8 cellular contexts compared by ENCODE assay signal in the genomic region with DNA sequence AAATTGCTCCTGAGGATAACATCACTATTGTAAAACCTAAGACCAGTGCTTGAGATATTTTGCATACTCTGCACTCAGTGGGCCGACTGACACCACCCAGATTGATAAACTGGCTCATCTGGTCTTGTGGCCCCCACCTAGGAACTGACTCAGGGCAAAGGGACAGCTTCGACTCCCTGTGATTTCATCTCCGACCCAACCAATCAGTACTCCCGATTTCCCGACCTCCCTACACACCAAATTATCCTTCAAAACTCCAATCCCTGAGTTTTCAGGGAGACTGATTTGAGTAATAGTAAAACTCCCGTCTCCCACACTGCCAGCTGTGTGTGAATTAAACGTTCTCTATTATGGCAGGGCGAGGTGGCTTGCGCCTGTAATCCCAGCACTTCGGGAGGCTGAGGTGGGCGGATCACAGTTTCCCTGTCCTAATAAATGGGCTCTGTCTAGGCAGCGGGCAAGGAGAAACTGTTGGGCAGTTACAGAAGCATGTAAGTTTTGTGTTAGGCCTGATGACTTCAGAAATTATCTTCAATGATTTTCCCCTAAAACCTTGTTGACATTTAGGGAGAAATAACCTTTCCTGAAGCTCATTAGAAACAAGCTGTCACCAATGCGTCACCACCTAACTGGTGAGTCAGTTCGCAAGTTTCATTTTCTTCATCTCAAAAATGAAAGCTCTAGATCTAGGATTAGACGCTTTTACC. TPM values are rescaled to one million over a fixed set of nuclear protein-coding genes. Genes with fewer than 3 reads are reported as not detected.
A peak's percentile ranks its signal among the peaks of the same experiment; 100 is the strongest.
DNase-seq lines count a peak whose midpoint lies in the region; FAIRE-seq and TF ChIP-seq lines count a peak whose summit lies in the region.

No MANE protein-coding gene starts in this region.

- no peaks in the 10 kb centered on the region for H3K36me3 ChIP-seq in H1 (ENCODE audit: control insufficient read depth in 2 of 4, insufficient read depth in 4 of 4, low read length in 3 of 4)
- H3K36me3 ChIP-seq in neutrophil: no peaks in the 10 kb centered on the region
- no peaks in the 10 kb centered on the region for H3K36me3 ChIP-seq in brain microvascular endothelial cell (replicated peaks)

- H2BK12ac ChIP-seq in H1 (ENCODE audit: low read depth, low read length): peak overlapping the region; percentile 40; the same call in 1 of the 2 replicates

- 42% methylated on average over 15 of the region's 15 CpGs; no CpG with 5 or more reads in 1 of the 2 experiments for WGBS in H1 (ENCODE audit: extremely low coverage in 1 of 2, insufficient coverage in 1 of 2, insufficient read length in 1 of 2, insufficient replicate concordance in 2 of 2, low coverage in 1 of 2, low lambda C conversion rate in 2 of 2, missing lambda C conversion rate in 1 of 2), 2 experiments

- H3K4me3 ChIP-seq in H1 (ENCODE audit: extremely low read depth in 1 of 4, insufficient read depth in 2 of 4, low read depth in 3 of 4, low read length in 4 of 4): peak overlapping the region; percentile 18 to 53 (median 28); a peak in 5 of 8 replicates
- no peak overlapping the region for H3K4me3 ChIP-seq in neutrophil (ENCODE audit: low read depth in 1 of 2, low read length in 1 of 2)
- H3K4me3 ChIP-seq in brain microvascular endothelial cell (ENCODE audit: low read depth, low read length): no peak overlapping the region

- H3K79me1 ChIP-seq in H1 (ENCODE audit: low read depth, low read length): no peaks in the 10 kb centered on the region

- no peak overlapping the region for H3K14ac ChIP-seq in H1 (ENCODE audit: insufficient read length)

- peak overlapping the region; percentile 93 for H2AFZ ChIP-seq in H1 (ENCODE audit: low read length)

- H2BK20ac ChIP-seq in H1 (ENCODE audit: low read length): peak overlapping the region; percentile 84; the same call in 1 of the 2 replicates

- no peak overlapping the region for H3K56ac ChIP-seq in H1 (replicated peaks; ENCODE audit: insufficient read length, low read depth, low read length)

- FAIRE-seq in GM12892 (lab: Jason Lieb, UNC) (peak; percentile 14), H1 (lab: Jason Lieb, UNC) (no peak)

- H3K9me3 ChIP-seq in H1 (ENCODE audit: insufficient read depth in 2 of 2, low read depth in 1 of 2, low read length in 1 of 2) (no peaks in the 10 kb centered on the region), neutrophil (no peaks in the 10 kb centered on the region)

- no peak overlapping the region for H4K8ac ChIP-seq in H1 (ENCODE audit: extremely low read depth, insufficient read depth, low read length)

- H2BK5ac ChIP-seq in H1 (ENCODE audit: low read depth, low read length): peak overlapping the region; percentile 79

- in situ Hi-C loops in SK-MEL-5 (cut with HindIII; ENCODE audit: low pct_unique_long_range_greater_than_20kb, low sequenced_read_pairs): no loop called here
- in situ Hi-C loops in brain microvascular endothelial cell (cut with HindIII; ENCODE audit: low pct_ligation_motif_present, low sequenced_read_pairs): no loop called here

- no peaks in the 10 kb centered on the region for H3K79me2 ChIP-seq in H1 (ENCODE audit: control insufficient read depth in 1 of 2, insufficient read depth in 2 of 2, low read length in 2 of 2)

- H3K4me2 ChIP-seq in H1 (ENCODE audit: insufficient read depth in 1 of 2, low read depth in 2 of 2, low read length in 2 of 2): peak overlapping the region; percentile 61 to 95

- H2AK5ac ChIP-seq in H1 (ENCODE audit: low read depth, low read length): no peak overlapping the region

- no peaks in the 10 kb centered on the region for H4K20me1 ChIP-seq in H1 (replicated peaks in 1 of 2; ENCODE audit: control insufficient read depth in 1 of 2, insufficient read depth in 2 of 2, low read length in 2 of 2)

- H3K27ac ChIP-seq in H1 (ENCODE audit: low read depth, low read length) (peak overlapping the region; percentile 15; the same call in 1 of the 2 replicates), neutrophil (peak overlapping the region; percentile 97), brain microvascular endothelial cell (no peak overlapping the region)

- DNase-seq in GM12892 (ENCODE audit: insufficient read length) (no peak), SK-MEL-5 (ENCODE audit: low read depth, low spot score) (peak; percentile 77), H1 (ENCODE audit: low read depth in 1 of 2, low spot score in 2 of 2) (no peak), NCI-H146 treated with DMSO at 0.1 percent for 48 hours (lab: John Stamatoyannopoulos, UW; ENCODE audit: unreplicated experiment) (no peak), DMS153 treated with DMSO at 0.1 percent for 48 hours (lab: John Stamatoyannopoulos, UW; ENCODE audit: unreplicated experiment) (no peak), NCI-H1092 treated with DMSO at 0.1 percent for 48 hours (lab: John Stamatoyannopoulos, UW) (no peak), brain microvascular endothelial cell (no peak)

- H3K4me1 ChIP-seq in H1 (replicated peaks in 1 of 4; ENCODE audit: control insufficient read depth in 3 of 4, insufficient read depth in 4 of 4, low read length in 3 of 4) (peaks cover 11 to 34% (median 24%) of the 10 kb centered on the region in 4 experiments), neutrophil (ENCODE audit: control insufficient read depth in 1 of 2, insufficient read depth in 1 of 2, low read depth in 1 of 2, low read length in 1 of 2) (peaks cover 67 to 74% of the 10 kb centered on the region in 2 experiments)

- peak overlapping the region; percentile 47; the same call in 1 of the 2 replicates for H2BK15ac ChIP-seq in H1 (ENCODE audit: low read length)

- peak; percentile 52; the same call in 1 of the 2 replicates for TF ChIP-seq POLR2A in GM12892 (IDR thresholded peaks at IDR 0.05; ENCODE audit: low read depth, low read length)
- TF ChIP-seq POLR2A in H1 (IDR thresholded peaks at IDR 0.05; ENCODE audit: control extremely low read depth in 1 of 2, low read depth in 2 of 2, low read length in 2 of 2): no peak

- TF ChIP-seq RAD21 in H1 (IDR thresholded peaks at IDR 0.05 in 1 of 2, conservative IDR thresholded peaks at IDR 0.05 in 1 of 2; ENCODE audit: low read depth in 2 of 2, low read length in 2 of 2): no peak

- H4K91ac ChIP-seq in H1 (replicated peaks; ENCODE audit: insufficient read length, low read length): no peak overlapping the region

- no peak overlapping the region for H3K4ac ChIP-seq in H1 (replicated peaks; ENCODE audit: insufficient read length, low read depth, low read length)

- H4K5ac ChIP-seq in H1 (ENCODE audit: insufficient read length, low read depth, low read length): no peak overlapping the region

- H3K9ac ChIP-seq in H1 (replicated peaks in 1 of 4; ENCODE audit: extremely low read depth in 1 of 4, low read depth in 3 of 4, low read length in 3 of 4): peak overlapping the region in 1 of 4 experiments; percentile 35; a peak in 1 of 7 replicates

- H3K23me2 ChIP-seq in H1 (ENCODE audit: low read depth, low read length): peaks cover 11% of the 10 kb centered on the region

- peak overlapping the region; percentile 44 for H2BK120ac ChIP-seq in H1 (replicated peaks; ENCODE audit: low read depth, low read length)

- H3K27me3 ChIP-seq in H1 (replicated peaks in 1 of 4; ENCODE audit: control insufficient read depth in 3 of 4, extremely low read depth in 1 of 4, insufficient read depth in 3 of 4, low read length in 3 of 4) (no peaks in the 10 kb centered on the region), neutrophil (no peaks in the 10 kb centered on the region), brain microvascular endothelial cell (replicated peaks) (no peaks in the 10 kb centered on the region)

- no peak overlapping the region for H3K23ac ChIP-seq in H1 (ENCODE audit: insufficient read length)

- TF ChIP-seq CTCF in H1 (IDR thresholded peaks at IDR 0.05; ENCODE audit: control extremely low read depth in 1 of 3, insufficient read depth in 1 of 3, low read depth in 1 of 3, low read length in 3 of 3) (no peak), neutrophil (IDR thresholded peaks at IDR 0.05) (no peak), brain microvascular endothelial cell (IDR thresholded peaks at IDR 0.05; ENCODE audit: low read depth, low read length, missing control alignments) (no peak)

- POLR2A ChIA-PET in H1 (lab: Charles Lee; ENCODE audit: partially characterized antibody): interaction anchor here (0.6 to 11.9 kb wide), 5 partner anchors 10 to 143 kb away, joined by 3 to 250 read pairs (median 7); no protein-coding TSS in a partner anchor

- TF ChIP-seq EP300 in H1 (IDR thresholded peaks at IDR 0.05; ENCODE audit: borderline replicate concordance in 1 of 2, low read depth in 2 of 2, low read length in 2 of 2): no peak

- peak overlapping the region; percentile 34; the same call in 1 of the 2 replicates for H3K18ac ChIP-seq in H1 (ENCODE audit: extremely low read depth, low read length)

- CTCF ChIA-PET in H1 (lab: Charles Lee; ENCODE audit: partially characterized antibody): interaction anchor here (0.6 to 8.5 kb wide), 4 partner anchors 13 to 19 kb away, joined by 3 to 86 read pairs (median 23); no protein-coding TSS in a partner anchor

RNA-seq across cellular contexts. Expression of gene UBC, which starts 5.3 kb away (rescaled TPM):
- polyA plus RNA-seq in GM12892 (2012; ENCODE audit: missing spikeins): 929 TPM
- total RNA-seq in SK-MEL-5 (2014; rRNA removed; shearing (Covaris generic)): 1,930 and 2,016 TPM in 2 replicates
- 1,237 and 1,346 TPM in 2 replicates for polyA plus RNA-seq in SK-MEL-5 (2015; cell fraction: cytosol; rRNA removed)
- polyA plus RNA-seq in SK-MEL-5 (2015; cell fraction: nucleus; rRNA removed): 572 and 599 TPM in 2 replicates
- 559 and 571 TPM in 2 replicates for total RNA-seq in H1 (2021; fragmentation: NEBNext Ultra II Directional; extraction: Animal tissue kit (Norgen Biotek cat#: 25700))
- polyA plus RNA-seq in H1 (2011; rRNA removed): 366 and 749 TPM in 2 replicates
- 933 TPM for polyA plus RNA-seq in H1 (2011; cell fraction: cytosol; rRNA removed)
- polyA plus RNA-seq in H1 (2011; cell fraction: nucleus; rRNA removed): 730 TPM
- 760 to 816 TPM (median 784 TPM) in 4 replicates for polyA plus RNA-seq in H1 (2012, experiment 1 of 2)
- 361 TPM for polyA plus RNA-seq in H1 (2012, experiment 2 of 2)
- polyA plus RNA-seq in H1 (2013, experiment 1 of 2): 525 TPM
- 524 TPM for polyA plus RNA-seq in H1 (2013, experiment 2 of 2)
- polyA minus RNA-seq in H1 (2011; rRNA and poly(A)+ RNA removed): 622 and 655 TPM in 2 replicates
- polyA minus RNA-seq in H1 (2011; cell fraction: cytosol; rRNA and poly(A)+ RNA removed): 263 TPM
- 233 TPM for polyA minus RNA-seq in H1 (2011; cell fraction: nucleus; rRNA and poly(A)+ RNA removed)

RNA-seq across cellular contexts. Expression of gene SCARB1, which starts 56.1 kb away (rescaled TPM):
- polyA plus RNA-seq in GM12892 (2012; ENCODE audit: missing spikeins): 50.7 TPM
- total RNA-seq in SK-MEL-5 (2014; rRNA removed; shearing (Covaris generic)): 184 and 193 TPM in 2 replicates
- 980 and 1,065 TPM in 2 replicates for polyA plus RNA-seq in SK-MEL-5 (2015; cell fraction: cytosol; rRNA removed)
- polyA plus RNA-seq in SK-MEL-5 (2015; cell fraction: nucleus; rRNA removed): 308 and 404 TPM in 2 replicates
- 57.1 and 58.0 TPM in 2 replicates for total RNA-seq in H1 (2021; fragmentation: NEBNext Ultra II Directional; extraction: Animal tissue kit (Norgen Biotek cat#: 25700))
- polyA plus RNA-seq in H1 (2011; rRNA removed): 45.3 and 70.7 TPM in 2 replicates
- polyA plus RNA-seq in H1 (2011; cell fraction: cytosol; rRNA removed): 49.4 TPM
- polyA plus RNA-seq in H1 (2011; cell fraction: nucleus; rRNA removed): 108 TPM
- 52.4 to 76.7 TPM (median 66.8 TPM) in 4 replicates for polyA plus RNA-seq in H1 (2012, experiment 1 of 2)
- 40.2 TPM for polyA plus RNA-seq in H1 (2012, experiment 2 of 2)
- polyA plus RNA-seq in H1 (2013, experiment 1 of 2): 81.2 TPM
- polyA plus RNA-seq in H1 (2013, experiment 2 of 2): 90.5 TPM
- 52.9 and 55.6 TPM in 2 replicates for polyA minus RNA-seq in H1 (2011; rRNA and poly(A)+ RNA removed)
- polyA minus RNA-seq in H1 (2011; cell fraction: cytosol; rRNA and poly(A)+ RNA removed): 28.3 TPM
- 31.4 TPM for polyA minus RNA-seq in H1 (2011; cell fraction: nucleus; rRNA and poly(A)+ RNA removed)

Comparison
In these comparisons a context has a peak if more than half of its experiments do, and no peak if none do; other contexts are left out.
1. H3K4me3 ChIP-seq: peak in H1 (4 of 4); none in neutrophil (0 of 2) and brain microvascular endothelial cell (single experiment).